Comparison of ENCODE assay signal across 16 cellular contexts in the genomic region with DNA sequence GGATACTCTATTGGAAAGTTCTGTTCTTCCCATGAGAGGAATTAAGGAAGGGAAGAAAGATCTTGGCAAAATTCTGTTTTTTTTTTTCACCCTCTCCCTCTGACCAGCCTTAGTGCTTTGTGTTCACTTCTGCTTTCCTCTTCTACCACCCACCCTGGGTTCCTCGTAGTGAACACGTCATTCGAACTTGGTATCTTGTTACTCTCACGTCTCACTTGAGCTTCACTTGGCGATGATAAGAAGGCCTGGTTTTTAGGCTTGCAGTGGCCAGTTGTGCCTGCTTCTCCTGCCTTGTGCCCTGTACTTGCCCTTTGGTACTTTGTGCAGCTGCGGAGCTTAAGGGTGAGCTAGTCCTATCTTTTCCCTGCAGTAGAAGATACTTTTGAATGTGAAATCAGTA.
DNase-seq lines count a peak whose midpoint lies in the region; ATAC-seq and TF ChIP-seq lines count a peak whose summit lies in the region.
"Had no signal": no experiment of that assay in that cellular context is flagged by ENCODE, and none has a peak within 500 bp of the region (broad histone marks: within the 10 kb centered on the region; RNA-seq: fewer than 3 reads in every experiment).

No MANE protein-coding gene starts in this region.

- H3K36me3 ChIP-seq in GM23338 (ENCODE audit: insufficient read depth), result no peaks in the 10 kb centered on the region
- H3K36me3 ChIP-seq: uterus had no signal

- ATAC-seq in GM23338, result no peak
- no peak for ATAC-seq in GM21423 (IDR thresholded peaks at IDR 0.05; ENCODE audit: unreplicated experiment)
- ATAC-seq: stimulated activated naive CD8-positive, alpha-beta T cell treated with anti-CD3 and anti-CD28 coated beads, Interleukin-15, amount 100 ng/mL, for 72 hours had no signal

- peak overlapping the region; percentile 72 to 86 for H3K4me3 Mint-ChIP-seq in CD14-positive monocyte
- peak overlapping the region; percentile 65 for H3K4me3 Mint-ChIP-seq in dendritic cell treated with granulocyte-macrophage colony-stimulating factor and Interleukin-4, amounts not matched to agents 40 ng/mL and 50 ng/mL, for 4 days
- no peak overlapping the region for H3K4me3 Mint-ChIP-seq in GM23338
- no peak overlapping the region for H3K4me3 Mint-ChIP-seq in activated naive CD4-positive, alpha-beta T cell treated with anti-CD3 and anti-CD28 coated beads for 36 hours
- H3K4me3 Mint-ChIP-seq: activated CD4-positive, alpha-beta T cell treated with anti-CD3 and anti-CD28 coated beads, Interleukin-2, amount 10 ng/mL, durations not matched to agents 24 days and 14 days; stimulated activated naive CD8-positive, alpha-beta T cell treated with anti-CD3 and anti-CD28 coated beads, Interleukin-15, amount 100 ng/mL, for 72 hours had no signal

- CTCF ChIA-PET in activated naive CD4-positive, alpha-beta T cell treated with anti-CD3 and anti-CD28 coated beads for 36 hours (lab: Charles Lee), result interaction anchor here (0.7 to 1.1 kb wide), 4 partner anchors 9 to 124 kb away, joined by 3 to 4 read pairs (median 3); no protein-coding TSS in a partner anchor

- H3K27ac Mint-ChIP-seq in CD14-positive monocyte, result peak overlapping the region; percentile 92 to 99 (median 98)
- peak overlapping the region; percentile 89 for H3K27ac Mint-ChIP-seq in dendritic cell treated with granulocyte-macrophage colony-stimulating factor and Interleukin-4, amounts not matched to agents 40 ng/mL and 50 ng/mL, for 4 days
- no peak overlapping the region for H3K27ac Mint-ChIP-seq in GM23338
- H3K27ac Mint-ChIP-seq in activated naive CD4-positive, alpha-beta T cell treated with anti-CD3 and anti-CD28 coated beads for 36 hours, result no peak overlapping the region
- H3K27ac Mint-ChIP-seq: activated CD4-positive, alpha-beta T cell treated with anti-CD3 and anti-CD28 coated beads, Interleukin-2, amount 10 ng/mL, durations not matched to agents 24 days and 14 days; stimulated activated naive CD8-positive, alpha-beta T cell treated with anti-CD3 and anti-CD28 coated beads, Interleukin-15, amount 100 ng/mL, for 72 hours had no signal

- peaks cover 7% of the 10 kb centered on the region; the same call in 1 of the 2 replicates for H3K4me1 ChIP-seq in GM23338 (ENCODE audit: insufficient read depth)

- H3K4me3 ChIP-seq in GM23338, result no peak overlapping the region
- H3K4me3 ChIP-seq: uterus had no signal

- H3K9me3 Mint-ChIP-seq in CD14-positive monocyte, result no peaks in the 10 kb centered on the region
- H3K9me3 Mint-ChIP-seq in dendritic cell treated with granulocyte-macrophage colony-stimulating factor and Interleukin-4, amounts not matched to agents 40 ng/mL and 50 ng/mL, for 4 days, result no peaks in the 10 kb centered on the region
- H3K9me3 Mint-ChIP-seq in GM23338, result no peaks in the 10 kb centered on the region
- H3K9me3 Mint-ChIP-seq in activated naive CD4-positive, alpha-beta T cell treated with anti-CD3 and anti-CD28 coated beads for 36 hours, result no peaks in the 10 kb centered on the region
- H3K9me3 Mint-ChIP-seq: activated CD4-positive, alpha-beta T cell treated with anti-CD3 and anti-CD28 coated beads, Interleukin-2, amount 10 ng/mL, durations not matched to agents 24 days and 14 days; stimulated activated naive CD8-positive, alpha-beta T cell treated with anti-CD3 and anti-CD28 coated beads, Interleukin-15, amount 100 ng/mL, for 72 hours had no signal

- no peak overlapping the region for H2AFZ ChIP-seq in GM23338

- H3K79me2 ChIP-seq in GM23338 (replicated peaks; ENCODE audit: insufficient read depth), result peaks cover 5% of the 10 kb centered on the region

- H3K4me1 Mint-ChIP-seq in CD14-positive monocyte (peaks cover 65% of the 10 kb centered on the region), GM23338 (peaks cover 7% of the 10 kb centered on the region)
- H3K4me1 Mint-ChIP-seq in dendritic cell treated with granulocyte-macrophage colony-stimulating factor and Interleukin-4, amounts not matched to agents 40 ng/mL and 50 ng/mL, for 4 days (ENCODE audit: low read depth), result peaks cover 71% of the 10 kb centered on the region
- H3K4me1 Mint-ChIP-seq in activated naive CD4-positive, alpha-beta T cell treated with anti-CD3 and anti-CD28 coated beads for 36 hours (ENCODE audit: low read depth), result peaks cover 6% of the 10 kb centered on the region

- TF ChIP-seq CTCF in CD14-positive monocyte (IDR thresholded peaks at IDR 0.05) (no peak), GM23338 (conservative IDR thresholded peaks at IDR 0.05; ENCODE audit: low read depth in 2 of 2) (no peak)

- peaks cover 6% of the 10 kb centered on the region; the same call in 1 of the 2 replicates for H4K20me1 ChIP-seq in GM23338 (replicated peaks; ENCODE audit: insufficient read depth)

- DNase-seq in CD14-positive monocyte (ENCODE audit: low spot score) (peak; percentile 76), NOMO-1 treated with dmso at 0.1 percent for 144 hours (lab: John Stamatoyannopoulos, UW; ENCODE audit: unreplicated experiment) (peak; percentile 52), medulla oblongata (ENCODE audit: extremely low spot score) (peak; percentile 71), GM23338 (ENCODE audit: low spot score) (no peak)
- no peak for DNase-seq in activated naive CD4-positive, alpha-beta T cell (lab: John Stamatoyannopoulos, UW)
- DNase-seq in activated naive CD4-positive, alpha-beta T cell treated with anti-CD3 and anti-CD28 coated beads for 36 hours, result no peak
- DNase-seq: activated CD4-positive, alpha-beta T cell treated with anti-CD3 and anti-CD28 coated beads, Interleukin-2, amount 10 ng/mL, durations not matched to agents 24 days and 14 days; activated CD8-positive, alpha-beta memory T cell treated with anti-CD3 and anti-CD28 coated beads, Interleukin-2, amount 50 U/mL, for 4 hours; activated gamma-delta T cell treated with Interleukin-2 at 50 U/mL for 16 hours; aorta; NCI-H2029 treated with DMSO at 0.1 percent for 48 hours; NCI-H510A; stimulated activated naive CD8-positive, alpha-beta T cell treated with anti-CD3 and anti-CD28 coated beads, Interleukin-15, amount 100 ng/mL, for 72 hours; uterus had no signal

- H3K27ac ChIP-seq in GM23338 (ENCODE audit: low read depth), result no peak overlapping the region
- H3K27ac ChIP-seq: uterus had no signal

- no peaks in the 10 kb centered on the region for H3K27me3 ChIP-seq in GM23338 (ENCODE audit: insufficient read depth)
- H3K27me3 ChIP-seq: uterus had no signal

- peaks cover 30% of the 10 kb centered on the region in 2 donors for H3K36me3 Mint-ChIP-seq in CD14-positive monocyte
- peaks cover 14% of the 10 kb centered on the region for H3K36me3 Mint-ChIP-seq in dendritic cell treated with granulocyte-macrophage colony-stimulating factor and Interleukin-4, amounts not matched to agents 40 ng/mL and 50 ng/mL, for 4 days (ENCODE audit: low read depth)
- H3K36me3 Mint-ChIP-seq in GM23338 (ENCODE audit: low read depth), result no peaks in the 10 kb centered on the region
- H3K36me3 Mint-ChIP-seq in activated naive CD4-positive, alpha-beta T cell treated with anti-CD3 and anti-CD28 coated beads for 36 hours (ENCODE audit: low read depth), result peaks cover 3% of the 10 kb centered on the region

- H3K27me3 Mint-ChIP-seq in CD14-positive monocyte (ENCODE audit: low read depth in 3 of 3), result no peaks in the 10 kb centered on the region
- no peaks in the 10 kb centered on the region for H3K27me3 Mint-ChIP-seq in dendritic cell treated with granulocyte-macrophage colony-stimulating factor and Interleukin-4, amounts not matched to agents 40 ng/mL and 50 ng/mL, for 4 days
- peaks cover 2% of the 10 kb centered on the region for H3K27me3 Mint-ChIP-seq in GM23338 (ENCODE audit: insufficient read depth, low read depth, poor library complexity)
- no peaks in the 10 kb centered on the region for H3K27me3 Mint-ChIP-seq in activated naive CD4-positive, alpha-beta T cell treated with anti-CD3 and anti-CD28 coated beads for 36 hours (ENCODE audit: low read depth)
- H3K27me3 Mint-ChIP-seq: activated CD4-positive, alpha-beta T cell treated with anti-CD3 and anti-CD28 coated beads, Interleukin-2, amount 10 ng/mL, durations not matched to agents 24 days and 14 days; stimulated activated naive CD8-positive, alpha-beta T cell treated with anti-CD3 and anti-CD28 coated beads, Interleukin-15, amount 100 ng/mL, for 72 hours had no signal

- peaks cover 10% of the 10 kb centered on the region; the same call in 1 of the 2 replicates for H3K9me2 ChIP-seq in GM23338 (ENCODE audit: insufficient read depth)

- no peaks in the 10 kb centered on the region for H3F3A ChIP-seq in GM23338 (replicated peaks; ENCODE audit: low read depth)

- intact Hi-C loops in CD14-positive monocyte (cut with micrococcal nuclease), result loop anchor here in 1 of 2 donors (5.0 kb wide), 1 partner anchor 65 kb away; the partner anchor contains the start of gene ARHGAP26
- intact Hi-C loops in dendritic cell treated with granulocyte-macrophage colony-stimulating factor and Interleukin-4, amounts not matched to agents 40 ng/mL and 50 ng/mL, for 4 days (cut with micrococcal nuclease), result loop anchor here (1.0 to 5.0 kb wide), 2 partner anchors 8 to 40 kb away; no protein-coding TSS in a partner anchor
- intact Hi-C loops in activated naive CD4-positive, alpha-beta T cell treated with anti-CD3 and anti-CD28 coated beads for 36 hours (cut with micrococcal nuclease), result no loop called here

- H3K4me2 ChIP-seq in GM23338, result no peak overlapping the region

TF ChIP-seq in GM23338, 12 proteins besides CTCF, POLR2A, EP300 and RAD21 (continues in another document):
- TF ChIP-seq, protein P1, sequence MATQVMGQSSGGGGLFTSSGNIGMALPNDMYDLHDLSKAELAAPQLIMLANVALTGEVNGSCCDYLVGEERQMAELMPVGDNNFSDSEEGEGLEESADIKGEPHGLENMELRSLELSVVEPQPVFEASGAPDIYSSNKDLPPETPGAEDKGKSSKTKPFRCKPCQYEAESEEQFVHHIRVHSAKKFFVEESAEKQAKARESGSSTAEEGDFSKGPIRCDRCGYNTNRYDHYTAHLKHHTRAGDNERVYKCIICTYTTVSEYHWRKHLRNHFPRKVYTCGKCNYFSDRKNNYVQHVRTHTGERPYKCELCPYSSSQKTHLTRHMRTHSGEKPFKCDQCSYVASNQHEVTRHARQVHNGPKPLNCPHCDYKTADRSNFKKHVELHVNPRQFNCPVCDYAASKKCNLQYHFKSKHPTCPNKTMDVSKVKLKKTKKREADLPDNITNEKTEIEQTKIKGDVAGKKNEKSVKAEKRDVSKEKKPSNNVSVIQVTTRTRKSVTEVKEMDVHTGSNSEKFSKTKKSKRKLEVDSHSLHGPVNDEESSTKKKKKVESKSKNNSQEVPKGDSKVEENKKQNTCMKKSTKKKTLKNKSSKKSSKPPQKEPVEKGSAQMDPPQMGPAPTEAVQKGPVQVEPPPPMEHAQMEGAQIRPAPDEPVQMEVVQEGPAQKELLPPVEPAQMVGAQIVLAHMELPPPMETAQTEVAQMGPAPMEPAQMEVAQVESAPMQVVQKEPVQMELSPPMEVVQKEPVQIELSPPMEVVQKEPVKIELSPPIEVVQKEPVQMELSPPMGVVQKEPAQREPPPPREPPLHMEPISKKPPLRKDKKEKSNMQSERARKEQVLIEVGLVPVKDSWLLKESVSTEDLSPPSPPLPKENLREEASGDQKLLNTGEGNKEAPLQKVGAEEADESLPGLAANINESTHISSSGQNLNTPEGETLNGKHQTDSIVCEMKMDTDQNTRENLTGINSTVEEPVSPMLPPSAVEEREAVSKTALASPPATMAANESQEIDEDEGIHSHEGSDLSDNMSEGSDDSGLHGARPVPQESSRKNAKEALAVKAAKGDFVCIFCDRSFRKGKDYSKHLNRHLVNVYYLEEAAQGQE (IDR thresholded peaks at IDR 0.05; ENCODE audit: unreplicated experiment), result no peak

Comparison
In these comparisons a context has a peak if more than half of its experiments do, and no peak if none do; other contexts are left out.
1. DNase-seq: peak in CD14-positive monocyte (single experiment), NOMO-1 treated with dmso at 0.1 percent for 144 hours (single experiment) and medulla oblongata (single experiment); none in GM23338 (single experiment), activated naive CD4-positive, alpha-beta T cell (0 of 4) and activated naive CD4-positive, alpha-beta T cell treated with anti-CD3 and anti-CD28 coated beads for 36 hours (single experiment).
2. H3K27ac Mint-ChIP-seq: peak in CD14-positive monocyte (7 of 7) and dendritic cell treated with granulocyte-macrophage colony-stimulating factor and Interleukin-4, amounts not matched to agents 40 ng/mL and 50 ng/mL, for 4 days (single experiment); none in GM23338 (single experiment) and activated naive CD4-positive, alpha-beta T cell treated with anti-CD3 and anti-CD28 coated beads for 36 hours (single experiment).
3. H3K4me3 Mint-ChIP-seq: peak in CD14-positive monocyte (2 of 2) and dendritic cell treated with granulocyte-macrophage colony-stimulating factor and Interleukin-4, amounts not matched to agents 40 ng/mL and 50 ng/mL, for 4 days (single experiment); none in GM23338 (single experiment) and activated naive CD4-positive, alpha-beta T cell treated with anti-CD3 and anti-CD28 coated beads for 36 hours (single experiment).